ENCODE assay signal across 12 cellular contexts in the genomic region with DNA sequence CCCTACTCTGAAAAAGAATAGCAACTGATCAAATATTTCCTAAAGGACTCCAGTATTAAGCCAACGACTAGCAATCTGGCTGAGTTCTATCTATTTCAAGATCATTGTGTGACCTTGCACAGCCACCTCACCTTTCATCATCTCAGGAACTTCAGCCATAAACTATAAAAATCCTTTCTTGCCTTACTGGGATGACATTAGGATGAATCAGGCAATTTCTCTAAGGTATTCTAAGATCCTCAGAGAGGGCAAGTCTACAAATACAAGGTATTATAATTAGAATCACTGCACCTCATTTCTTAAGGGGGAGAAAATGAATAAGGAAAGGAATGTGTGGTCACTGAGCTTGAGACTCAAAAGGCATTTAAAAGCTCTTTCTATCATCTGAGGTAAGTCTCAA.
DNase-seq lines count a peak whose midpoint lies in the region; ATAC-seq and FAIRE-seq lines count a peak whose summit lies in the region.
"Had no signal": no experiment of that assay in that cellular context is flagged by ENCODE, and none has a peak within 500 bp of the region (broad histone marks: within the 10 kb centered on the region; RNA-seq: fewer than 3 reads in every experiment).

No MANE protein-coding gene starts in this region.

- no peak for ATAC-seq in HG03460 (IDR thresholded peaks at IDR 0.05; ENCODE audit: unreplicated experiment)
- ATAC-seq: CD8-positive, alpha-beta T cell; GM23338 had no signal

- peak overlapping the region; percentile 35 for H3K27ac ChIP-seq in epithelial cell of prostate

- peak; percentile 60 for FAIRE-seq in GM19239 (lab: Jason Lieb, UNC)

- DNase-seq in GM19239 (ENCODE audit: insufficient read length, low spot score) = no peak
- peak; percentile 82 for DNase-seq in M059J (ENCODE audit: low read depth)
- DNase-seq in epithelial cell of prostate (ENCODE audit: low read depth, low spot score) = no peak
- DNase-seq in NAMALWA (ENCODE audit: low spot score) = no peak
- no peak for DNase-seq in GM03348 (ENCODE audit: low spot score)
- DNase-seq: CD8-positive, alpha-beta T cell; COR-L47; DND-41; GF-D8; H7 had no signal
